In genomic region chr10:122269097-122269687, GRCh38 we compare ENCODE assay signal across 21 cellular contexts. TPM values are rescaled to one million over a fixed set of nuclear protein-coding genes. Genes with fewer than 3 reads are reported as not detected.
"Had no signal": no experiment of that assay in that cellular context is flagged by ENCODE, and none has a peak within 500 bp of the region (broad histone marks: within the 10 kb centered on the region; RNA-seq: fewer than 3 reads in every experiment).

No MANE protein-coding gene starts in this region.

- H3K4me1 Mint-ChIP-seq: activated naive CD8-positive, alpha-beta T cell treated with anti-CD3 and anti-CD28 coated beads for 36 hours had no signal

- H3K4me3 Mint-ChIP-seq: activated naive CD8-positive, alpha-beta T cell treated with anti-CD3 and anti-CD28 coated beads for 36 hours; naive thymus-derived CD8-positive, alpha-beta T cell; stimulated activated naive CD8-positive, alpha-beta T cell treated with anti-CD3 and anti-CD28 coated beads, Interleukin-15, Interleukin-2, amounts not matched to agents 100 ng/mL and 50 ng/mL, for 24 hours; T-helper 1 cell treated with Interleukin-12 subunit alpha and Interleukin-12 subunit beta and Interleukin-4 antibody, amounts not matched to agents 30 μg/mL and 1 μg/mL, for 36 hours had no signal

- H3K36me3 Mint-ChIP-seq: activated naive CD8-positive, alpha-beta T cell treated with anti-CD3 and anti-CD28 coated beads for 36 hours had no signal

- H3K9me3 ChIP-seq: esophagus squamous epithelium, gastrocnemius medialis, heart left ventricle, prostate gland, transverse colon had no signal

- H3K27ac ChIP-seq: coronary artery, esophagus squamous epithelium, gastrocnemius medialis, heart left ventricle, prostate gland, transverse colon had no signal

- DNase-seq: activated CD4-positive, alpha-beta T cell treated with anti-CD3 and anti-CD28 coated beads for 4 hours; activated CD4-positive, alpha-beta T cell treated with anti-CD3 and anti-CD28 coated beads, Interleukin-2, amount 50 U/mL, for 48 hours; activated CD4-positive, CD25-positive, alpha-beta regulatory T cell; activated naive CD4-positive, alpha-beta T cell treated with Interleukin-2 at 50 U/mL for 16 hours; activated naive CD8-positive, alpha-beta T cell treated with anti-CD3 and anti-CD28 coated beads for 36 hours; activated T-cell treated with anti-CD3 and anti-CD28 coated beads, Interleukin-2, amount 50 U/mL, for 48 hours; esophagus squamous epithelium; heart left ventricle; left colon; naive thymus-derived CD8-positive, alpha-beta T cell; stimulated activated CD4-positive, alpha-beta T cell treated with anti-CD3 and anti-CD28 coated beads, Interleukin-1b, Interleukin-23, amount 100 ng/mL, for 48 hours; substantia nigra; transverse colon had no signal

- H3K27ac Mint-ChIP-seq: activated naive CD8-positive, alpha-beta T cell treated with anti-CD3 and anti-CD28 coated beads for 36 hours; naive thymus-derived CD8-positive, alpha-beta T cell; stimulated activated naive CD8-positive, alpha-beta T cell treated with anti-CD3 and anti-CD28 coated beads, Interleukin-15, Interleukin-2, amounts not matched to agents 100 ng/mL and 50 ng/mL, for 24 hours; T-helper 1 cell treated with Interleukin-12 subunit alpha and Interleukin-12 subunit beta and Interleukin-4 antibody, amounts not matched to agents 30 μg/mL and 1 μg/mL, for 36 hours had no signal

- H3K27me3 ChIP-seq: esophagus squamous epithelium, gastrocnemius medialis, heart left ventricle, transverse colon had no signal

- ATAC-seq: gastrocnemius medialis; heart left ventricle; left colon; naive thymus-derived CD8-positive, alpha-beta T cell had no signal

- H3K36me3 ChIP-seq: prostate gland, transverse colon had no signal

- H3K4me1 ChIP-seq: prostate gland had no signal

- H3K9me3 Mint-ChIP-seq: stimulated activated naive CD8-positive, alpha-beta T cell treated with anti-CD3 and anti-CD28 coated beads, Interleukin-15, Interleukin-2, amounts not matched to agents 100 ng/mL and 50 ng/mL, for 24 hours; T-helper 1 cell treated with Interleukin-12 subunit alpha and Interleukin-12 subunit beta and Interleukin-4 antibody, amounts not matched to agents 30 μg/mL and 1 μg/mL, for 36 hours had no signal

- H3K4me3 ChIP-seq: coronary artery, esophagus squamous epithelium, gastrocnemius medialis, heart left ventricle, lung, prostate gland, transverse colon had no signal

RNA-seq across cellular contexts. Expression of gene BTBD16, which starts 1.9 kb away (rescaled TPM):
- total RNA-seq: activated naive CD8-positive, alpha-beta T cell treated with anti-CD3 and anti-CD28 coated beads for 36 hours; astrocyte; esophagus squamous epithelium; naive thymus-derived CD8-positive, alpha-beta T cell; osteocyte; transverse colon had no signal
- polyA plus RNA-seq: heart left ventricle; naive thymus-derived CD8-positive, alpha-beta T cell had no signal
